ENCODE assay signal across 1 cellular context in genomic region chr1:183735069-183735860, GRCh38.
TF ChIP-seq lines count a peak whose summit lies in the region.

No MANE protein-coding gene starts in this region.

TF ChIP-seq in IMR-90, 13 proteins besides CTCF, POLR2A, EP300 and RAD21:
- TF ChIP-seq CEBPB (IDR thresholded peaks at IDR 0.05; ENCODE audit: low read depth, low read length), result peak; percentile 78
- TF ChIP-seq CHD1 (IDR thresholded peaks at IDR 0.05; ENCODE audit: low read depth, low read length), result no peak
